Comparison of ENCODE assay signal across 8 cellular contexts in genomic region chr13:30616927-30617314, GRCh38. TPM values are rescaled to one million over a fixed set of nuclear protein-coding genes. Genes with fewer than 3 reads are reported as not detected.
DNase-seq lines count a peak whose midpoint lies in the region; FAIRE-seq and TF ChIP-seq lines count a peak whose summit lies in the region.

No MANE protein-coding gene starts in this region.

- H3K9me3 ChIP-seq in iPS-15b (ENCODE audit: control insufficient read depth, insufficient read depth, low read length) (no peaks in the 10 kb centered on the region), skeletal muscle satellite cell (replicated peaks; ENCODE audit: low read length) (no peaks in the 10 kb centered on the region)

- DNase-seq in activated T-cell treated with anti-CD3 and anti-CD28 coated beads for 24 hours (ENCODE audit: low read depth) (peak; percentile 37), H54 (ENCODE audit: insufficient read length, low spot score) (peak; percentile 7), Kasumi-1 (lab: John Stamatoyannopoulos, UW) (peak; percentile 72 to 75), RKO (ENCODE audit: low spot score) (peak; percentile 95), brain pericyte (ENCODE audit: low read depth, low spot score) (peak; percentile 70)
- no peak for DNase-seq in activated T-cell treated with anti-CD3 and anti-CD28 coated beads, Interleukin-2, amount 50 U/mL, for 48 hours

- H3K27me3 ChIP-seq in iPS-15b (ENCODE audit: control insufficient read depth, insufficient read depth, low read length) (no peaks in the 10 kb centered on the region), skeletal muscle satellite cell (ENCODE audit: control insufficient read depth, insufficient read depth, low read length) (no peaks in the 10 kb centered on the region)

- H3K4me1 ChIP-seq in iPS-15b (ENCODE audit: control insufficient read depth, insufficient read depth, low read length), result peaks cover 13% of the 10 kb centered on the region
- peaks cover 22% of the 10 kb centered on the region for H3K4me1 ChIP-seq in skeletal muscle satellite cell (ENCODE audit: control insufficient read depth, insufficient read depth, low read length)

- H3K4me3 ChIP-seq in iPS-15b (ENCODE audit: low read depth, low read length) (peak overlapping the region; percentile 90), skeletal muscle satellite cell (ENCODE audit: low read length) (peak overlapping the region; percentile 97)

- FAIRE-seq in H54 (lab: Jason Lieb, UNC), result peak; percentile 81

- H3K4me2 ChIP-seq in skeletal muscle satellite cell (ENCODE audit: low read length), result peak overlapping the region; percentile 88

- H3K36me3 ChIP-seq in iPS-15b (ENCODE audit: control insufficient read depth, insufficient read depth, low read length) (no peaks in the 10 kb centered on the region), skeletal muscle satellite cell (ENCODE audit: insufficient read depth, low read length) (no peaks in the 10 kb centered on the region)

- peak; percentile 57 for TF ChIP-seq POLR2A in H54 (IDR thresholded peaks at IDR 0.05; ENCODE audit: low read depth, low read length)

- H3K9ac ChIP-seq in iPS-15b (ENCODE audit: low read depth, low read length) (peak overlapping the region; percentile 92), skeletal muscle satellite cell (ENCODE audit: low read depth, low read length) (peak overlapping the region; percentile 96)

RNA-seq across cellular contexts. Expression of gene USPL1, which starts 0.8 kb away (rescaled TPM):
- total RNA-seq in skeletal muscle satellite cell (2012; rRNA removed), result 12.5 and 13.7 TPM in 2 replicates

Comparison
In these comparisons a context has a peak if more than half of its experiments do, and no peak if none do; other contexts are left out.
1. DNase-seq: peak in activated T-cell treated with anti-CD3 and anti-CD28 coated beads for 24 hours (single experiment), H54 (single experiment), Kasumi-1 (2 of 2), RKO (single experiment) and brain pericyte (single experiment); none in activated T-cell treated with anti-CD3 and anti-CD28 coated beads, Interleukin-2, amount 50 U/mL, for 48 hours (0 of 2).